Comparison of ENCODE assay signal across 8 cellular contexts in genomic region chr1:40532062-40532389, GRCh38. TPM values are rescaled to one million over a fixed set of nuclear protein-coding genes. Genes with fewer than 3 reads are reported as not detected.
DNase-seq lines count a peak whose midpoint lies in the region; ATAC-seq and TF ChIP-seq lines count a peak whose summit lies in the region.

No MANE protein-coding gene starts in this region.

- TF ChIP-seq CTCF in OCI-LY1 (IDR thresholded peaks at IDR 0.05; ENCODE audit: low read length), result no peak
- no peak for TF ChIP-seq CTCF in epithelial cell of proximal tubule (conservative IDR thresholded peaks at IDR 0.05; ENCODE audit: low read depth, low read length)

- H3K27me3 ChIP-seq in OCI-LY1 (ENCODE audit: insufficient read depth, low read length), result no peaks in the 10 kb centered on the region
- no peaks in the 10 kb centered on the region for H3K27me3 ChIP-seq in trophoblast cell (ENCODE audit: insufficient read depth, low read length)

- H3K79me1 ChIP-seq in trophoblast cell (ENCODE audit: low read length), result peaks cover 5% of the 10 kb centered on the region

- no peak overlapping the region for H2BK5ac ChIP-seq in trophoblast cell (ENCODE audit: low read depth, low read length, poor library complexity)

- peak overlapping the region; percentile 38 for H2AFZ ChIP-seq in OCI-LY1 (ENCODE audit: low read length)
- H2AFZ ChIP-seq in trophoblast cell (ENCODE audit: insufficient read depth, low read length, poor library complexity), result peak overlapping the region; percentile 84

- WGBS in trophoblast cell (ENCODE audit: extremely low coverage, insufficient coverage, insufficient read length), result no CpG with 5 or more reads among the region's 3 CpGs

- H3K36me3 ChIP-seq in OCI-LY1 (ENCODE audit: insufficient read depth, low read length) (peaks cover 15% of the 10 kb centered on the region), trophoblast cell (ENCODE audit: control insufficient read depth in 1 of 2, insufficient read depth in 2 of 2, low read length in 2 of 2) (no peaks in the 10 kb centered on the region)

- H3K23ac ChIP-seq in trophoblast cell (ENCODE audit: low read length), result no peak overlapping the region

- H3K9ac ChIP-seq in OCI-LY1 (ENCODE audit: low read length) (peak overlapping the region; percentile 66), trophoblast cell (ENCODE audit: low read length) (no peak overlapping the region)

- H2AK5ac ChIP-seq in trophoblast cell (ENCODE audit: low read length), result no peak overlapping the region

- peak overlapping the region; percentile 9 for H4K12ac ChIP-seq in trophoblast cell (ENCODE audit: low read depth, low read length)

- H3K4me2 ChIP-seq in OCI-LY1 (ENCODE audit: low read length) (peak overlapping the region; percentile 86), trophoblast cell (ENCODE audit: low read length) (peak overlapping the region; percentile 60)

- H3K4ac ChIP-seq in trophoblast cell (ENCODE audit: low read depth, low read length), result no peak overlapping the region

- H3K27ac ChIP-seq in OCI-LY1 (ENCODE audit: low read depth, low read length, poor library complexity, severe bottlenecking), result peak overlapping the region; percentile 14
- no peak overlapping the region for H3K27ac ChIP-seq in trophoblast cell (ENCODE audit: low read depth, low read length)

- no peak overlapping the region for H2BK120ac ChIP-seq in trophoblast cell (ENCODE audit: insufficient read depth, low read length, poor library complexity)

- H3K4me3 ChIP-seq in GM08714 (ENCODE audit: low read length), result peak overlapping the region; percentile 94
- peak overlapping the region; percentile 76 for H3K4me3 ChIP-seq in OCI-LY1 (ENCODE audit: low read depth, low read length, poor library complexity, severe bottlenecking)
- H3K4me3 ChIP-seq in epithelial cell of proximal tubule (ENCODE audit: low read depth, low read length), result peak overlapping the region; percentile 80
- peak overlapping the region; percentile 82 for H3K4me3 ChIP-seq in trophoblast cell (ENCODE audit: low read depth, low read length)

- H4K91ac ChIP-seq in trophoblast cell (ENCODE audit: low read depth, low read length), result peak overlapping the region; percentile 20

- no peak overlapping the region for H3K18ac ChIP-seq in trophoblast cell (ENCODE audit: low read length)

- H4K20me1 ChIP-seq in OCI-LY1 (ENCODE audit: insufficient read depth, low read length), result no peaks in the 10 kb centered on the region

- H3K9me3 ChIP-seq in OCI-LY1 (ENCODE audit: low read length) (peaks cover 2% of the 10 kb centered on the region; the same call in 1 of the 2 replicates), trophoblast cell (ENCODE audit: insufficient read depth, low read depth, low read length) (no peaks in the 10 kb centered on the region)

- no peaks in the 10 kb centered on the region for H3K79me2 ChIP-seq in OCI-LY1 (ENCODE audit: insufficient read depth, low read length)
- H3K79me2 ChIP-seq in trophoblast cell (ENCODE audit: control insufficient read depth, insufficient read depth, low read length, poor library complexity), result peaks cover 2% of the 10 kb centered on the region

- H4K8ac ChIP-seq in trophoblast cell (ENCODE audit: low read depth, low read length), result peak overlapping the region; percentile 52

- H3K14ac ChIP-seq in trophoblast cell (ENCODE audit: low read length), result no peak overlapping the region

- no peak for DNase-seq in epithelial cell of proximal tubule (ENCODE audit: low read depth)
- no peak for DNase-seq in trophoblast cell
- DNase-seq in NCI-H524 (lab: John Stamatoyannopoulos, UW), result no peak
- DNase-seq in stimulated activated naive CD4-positive, alpha-beta T cell treated with Interleukin-2 at 50 U/mL for 16 hours (lab: John Stamatoyannopoulos, UW), result no peak
- DNase-seq in KG1 (lab: John Stamatoyannopoulos, UW), result no peak

- no peaks in the 10 kb centered on the region for H3K9me2 ChIP-seq in OCI-LY1 (ENCODE audit: low read depth, low read length)

- H2BK12ac ChIP-seq in trophoblast cell (ENCODE audit: low read length), result no peak overlapping the region

- peaks cover 21% of the 10 kb centered on the region for H3K4me1 ChIP-seq in OCI-LY1 (ENCODE audit: insufficient read depth, low read length, severe bottlenecking)
- no peaks in the 10 kb centered on the region for H3K4me1 ChIP-seq in trophoblast cell (ENCODE audit: control insufficient read depth in 1 of 2, insufficient read depth in 2 of 2, low read length in 2 of 2)

- H3F3A ChIP-seq in OCI-LY1 (ENCODE audit: insufficient read depth, low read length), result no peaks in the 10 kb centered on the region

- ATAC-seq in HG03196 (IDR thresholded peaks at IDR 0.05; ENCODE audit: unreplicated experiment), result no peak

RNA-seq across cellular contexts. Expression of gene ZNF684, which starts 0.6 kb away (rescaled TPM):
- 3.9 and 4.8 TPM in 2 replicates for total RNA-seq in epithelial cell of proximal tubule
- 2.6 and 3.3 TPM in 2 replicates for polyA plus RNA-seq in trophoblast cell (2013)

RNA-seq across cellular contexts. Expression of gene EXO5, which starts 23.5 kb away (rescaled TPM):
- 6.9 and 7.3 TPM in 2 replicates for total RNA-seq in epithelial cell of proximal tubule
- 5.7 and 5.8 TPM in 2 replicates for polyA plus RNA-seq in trophoblast cell (2013)

RNA-seq across cellular contexts. Expression of gene ZFP69, which starts 54.9 kb away (rescaled TPM):
- 0.58 and 2.6 TPM in 2 replicates for total RNA-seq in epithelial cell of proximal tubule
- polyA plus RNA-seq in trophoblast cell (2013), result 1.8 TPM in 2 replicates
